In the genomic region with DNA sequence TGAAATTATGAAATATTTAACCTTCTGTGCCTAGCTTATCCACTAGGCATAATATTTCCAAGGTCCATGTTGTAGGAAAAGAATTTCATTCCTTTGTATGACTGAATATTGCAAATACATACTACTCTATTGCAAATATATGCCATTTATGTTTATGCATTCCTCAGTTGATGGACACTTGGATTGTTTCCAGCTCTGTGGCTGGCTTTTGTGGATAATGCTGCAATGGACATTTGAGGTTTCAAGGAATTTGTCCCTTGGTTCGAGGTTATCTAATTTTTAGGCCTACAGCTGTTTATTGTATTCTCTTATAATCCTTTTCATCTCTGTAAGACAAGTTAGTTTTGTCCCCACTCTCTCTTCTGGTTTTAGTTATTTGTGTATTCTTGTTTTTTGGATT, we compare ENCODE assay signal across 1 cellular context.
TF ChIP-seq lines count a peak whose summit lies in the region.

No MANE protein-coding gene starts in this region.

TF ChIP-seq in K562, 482 proteins besides CTCF, POLR2A, EP300 and RAD21 (continued from another document and continues in another):
- TF ChIP-seq IFI16 (CRISPR knock-in tag; IDR thresholded peaks at IDR 0.05), result no peak
- TF ChIP-seq HNRNPK (IDR thresholded peaks at IDR 0.05; ENCODE audit: low read depth, low read length, poor library complexity, severe bottlenecking), result no peak
- no peak for TF ChIP-seq ZNF830 (CRISPR knock-in tag; IDR thresholded peaks at IDR 0.05)
- TF ChIP-seq, protein P1, sequence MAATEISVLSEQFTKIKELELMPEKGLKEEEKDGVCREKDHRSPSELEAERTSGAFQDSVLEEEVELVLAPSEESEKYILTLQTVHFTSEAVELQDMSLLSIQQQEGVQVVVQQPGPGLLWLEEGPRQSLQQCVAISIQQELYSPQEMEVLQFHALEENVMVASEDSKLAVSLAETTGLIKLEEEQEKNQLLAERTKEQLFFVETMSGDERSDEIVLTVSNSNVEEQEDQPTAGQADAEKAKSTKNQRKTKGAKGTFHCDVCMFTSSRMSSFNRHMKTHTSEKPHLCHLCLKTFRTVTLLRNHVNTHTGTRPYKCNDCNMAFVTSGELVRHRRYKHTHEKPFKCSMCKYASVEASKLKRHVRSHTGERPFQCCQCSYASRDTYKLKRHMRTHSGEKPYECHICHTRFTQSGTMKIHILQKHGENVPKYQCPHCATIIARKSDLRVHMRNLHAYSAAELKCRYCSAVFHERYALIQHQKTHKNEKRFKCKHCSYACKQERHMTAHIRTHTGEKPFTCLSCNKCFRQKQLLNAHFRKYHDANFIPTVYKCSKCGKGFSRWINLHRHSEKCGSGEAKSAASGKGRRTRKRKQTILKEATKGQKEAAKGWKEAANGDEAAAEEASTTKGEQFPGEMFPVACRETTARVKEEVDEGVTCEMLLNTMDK (IDR thresholded peaks at IDR 0.05; ENCODE audit: borderline replicate concordance, insufficient read depth, low read depth, low read length, poor library complexity, severe bottlenecking), result no peak
- TF ChIP-seq, protein P2, sequence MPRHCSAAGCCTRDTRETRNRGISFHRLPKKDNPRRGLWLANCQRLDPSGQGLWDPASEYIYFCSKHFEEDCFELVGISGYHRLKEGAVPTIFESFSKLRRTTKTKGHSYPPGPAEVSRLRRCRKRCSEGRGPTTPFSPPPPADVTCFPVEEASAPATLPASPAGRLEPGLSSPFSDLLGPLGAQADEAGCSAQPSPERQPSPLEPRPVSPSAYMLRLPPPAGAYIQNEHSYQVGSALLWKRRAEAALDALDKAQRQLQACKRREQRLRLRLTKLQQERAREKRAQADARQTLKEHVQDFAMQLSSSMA (CRISPR knock-in tag; IDR thresholded peaks at IDR 0.05), result no peak
- peak; percentile 94 for TF ChIP-seq MTA2 (IDR thresholded peaks at IDR 0.05; ENCODE audit: low read depth)
- TF ChIP-seq, protein P3, sequence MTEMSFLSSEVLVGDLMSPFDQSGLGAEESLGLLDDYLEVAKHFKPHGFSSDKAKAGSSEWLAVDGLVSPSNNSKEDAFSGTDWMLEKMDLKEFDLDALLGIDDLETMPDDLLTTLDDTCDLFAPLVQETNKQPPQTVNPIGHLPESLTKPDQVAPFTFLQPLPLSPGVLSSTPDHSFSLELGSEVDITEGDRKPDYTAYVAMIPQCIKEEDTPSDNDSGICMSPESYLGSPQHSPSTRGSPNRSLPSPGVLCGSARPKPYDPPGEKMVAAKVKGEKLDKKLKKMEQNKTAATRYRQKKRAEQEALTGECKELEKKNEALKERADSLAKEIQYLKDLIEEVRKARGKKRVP (CRISPR knock-in tag; IDR thresholded peaks at IDR 0.05), result no peak
- TF ChIP-seq ZNF23 (CRISPR knock-in tag; IDR thresholded peaks at IDR 0.05), result no peak
- TF ChIP-seq JUND (IDR thresholded peaks at IDR 0.05; ENCODE audit: borderline replicate concordance, low read depth, low read length), result 0 out of 2 replicates have a peak, but pooled peaks have one; percentile 10
- TF ChIP-seq JUND (tag; IDR thresholded peaks at IDR 0.05; ENCODE audit: borderline replicate concordance, low read depth, low read length), result no peak; the same call in 2 of the 3 replicates
- TF ChIP-seq TCF3 (CRISPR knock-in tag; IDR thresholded peaks at IDR 0.05), result peak; percentile 84
- no peak for TF ChIP-seq ZNF707 (CRISPR knock-in tag; conservative IDR thresholded peaks at IDR 0.05)
- peak; percentile 23; the same call in 1 of the 2 replicates for TF ChIP-seq KHSRP (IDR thresholded peaks at IDR 0.05)
- TF ChIP-seq, protein P4, sequence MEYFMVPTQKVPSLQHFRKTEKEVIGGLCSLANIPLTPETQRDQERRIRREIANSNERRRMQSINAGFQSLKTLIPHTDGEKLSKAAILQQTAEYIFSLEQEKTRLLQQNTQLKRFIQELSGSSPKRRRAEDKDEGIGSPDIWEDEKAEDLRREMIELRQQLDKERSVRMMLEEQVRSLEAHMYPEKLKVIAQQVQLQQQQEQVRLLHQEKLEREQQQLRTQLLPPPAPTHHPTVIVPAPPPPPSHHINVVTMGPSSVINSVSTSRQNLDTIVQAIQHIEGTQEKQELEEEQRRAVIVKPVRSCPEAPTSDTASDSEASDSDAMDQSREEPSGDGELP (CRISPR knock-in tag; IDR thresholded peaks at IDR 0.05; ENCODE audit: borderline replicate concordance), result peak; percentile 17; the same call in 1 of the 2 replicates
- TF ChIP-seq TOE1 (IDR thresholded peaks at IDR 0.05; ENCODE audit: borderline replicate concordance), result no peak
- no peak for TF ChIP-seq TOE1 (CRISPR knock-in tag; IDR thresholded peaks at IDR 0.05; ENCODE audit: borderline replicate concordance, low read depth)
- TF ChIP-seq NFE2L1 (tag; IDR thresholded peaks at IDR 0.05; ENCODE audit: borderline replicate concordance, low read depth), result no peak
- TF ChIP-seq, protein P5, sequence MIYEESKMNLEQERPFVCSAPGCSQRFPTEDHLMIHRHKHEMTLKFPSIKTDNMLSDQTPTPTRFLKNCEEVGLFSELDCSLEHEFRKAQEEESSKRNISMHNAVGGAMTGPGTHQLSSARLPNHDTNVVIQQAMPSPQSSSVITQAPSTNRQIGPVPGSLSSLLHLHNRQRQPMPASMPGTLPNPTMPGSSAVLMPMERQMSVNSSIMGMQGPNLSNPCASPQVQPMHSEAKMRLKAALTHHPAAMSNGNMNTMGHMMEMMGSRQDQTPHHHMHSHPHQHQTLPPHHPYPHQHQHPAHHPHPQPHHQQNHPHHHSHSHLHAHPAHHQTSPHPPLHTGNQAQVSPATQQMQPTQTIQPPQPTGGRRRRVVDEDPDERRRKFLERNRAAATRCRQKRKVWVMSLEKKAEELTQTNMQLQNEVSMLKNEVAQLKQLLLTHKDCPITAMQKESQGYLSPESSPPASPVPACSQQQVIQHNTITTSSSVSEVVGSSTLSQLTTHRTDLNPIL (CRISPR knock-in tag; IDR thresholded peaks at IDR 0.05), result no peak
- peak; percentile 75 to 85; a peak in 3 of 4 replicates for TF ChIP-seq ARNT (IDR thresholded peaks at IDR 0.05)
- peak; percentile 91 for TF ChIP-seq NCOR1 (IDR thresholded peaks at IDR 0.05)
- TF ChIP-seq ZNF146 (CRISPR knock-in tag; IDR thresholded peaks at IDR 0.05; ENCODE audit: unreplicated experiment), result no peak
- TF ChIP-seq, protein P6, sequence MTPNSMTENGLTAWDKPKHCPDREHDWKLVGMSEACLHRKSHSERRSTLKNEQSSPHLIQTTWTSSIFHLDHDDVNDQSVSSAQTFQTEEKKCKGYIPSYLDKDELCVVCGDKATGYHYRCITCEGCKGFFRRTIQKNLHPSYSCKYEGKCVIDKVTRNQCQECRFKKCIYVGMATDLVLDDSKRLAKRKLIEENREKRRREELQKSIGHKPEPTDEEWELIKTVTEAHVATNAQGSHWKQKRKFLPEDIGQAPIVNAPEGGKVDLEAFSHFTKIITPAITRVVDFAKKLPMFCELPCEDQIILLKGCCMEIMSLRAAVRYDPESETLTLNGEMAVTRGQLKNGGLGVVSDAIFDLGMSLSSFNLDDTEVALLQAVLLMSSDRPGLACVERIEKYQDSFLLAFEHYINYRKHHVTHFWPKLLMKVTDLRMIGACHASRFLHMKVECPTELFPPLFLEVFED (CRISPR knock-in tag; conservative IDR thresholded peaks at IDR 0.05), result no peak
- TF ChIP-seq RFX5 (IDR thresholded peaks at IDR 0.05; ENCODE audit: low read depth, low read length), result no peak
- TF ChIP-seq ZBED1 (IDR thresholded peaks at IDR 0.05), result no peak
- TF ChIP-seq ILF3 (IDR thresholded peaks at IDR 0.05; ENCODE audit: borderline replicate concordance), result 0 out of 2 replicates have a peak, but pooled peaks have one; percentile 42
- TF ChIP-seq BRCA1 (IDR thresholded peaks at IDR 0.05), result no peak
- TF ChIP-seq BRCA1 (CRISPR knock-in tag; IDR thresholded peaks at IDR 0.05), result no peak
- TF ChIP-seq, protein P7, sequence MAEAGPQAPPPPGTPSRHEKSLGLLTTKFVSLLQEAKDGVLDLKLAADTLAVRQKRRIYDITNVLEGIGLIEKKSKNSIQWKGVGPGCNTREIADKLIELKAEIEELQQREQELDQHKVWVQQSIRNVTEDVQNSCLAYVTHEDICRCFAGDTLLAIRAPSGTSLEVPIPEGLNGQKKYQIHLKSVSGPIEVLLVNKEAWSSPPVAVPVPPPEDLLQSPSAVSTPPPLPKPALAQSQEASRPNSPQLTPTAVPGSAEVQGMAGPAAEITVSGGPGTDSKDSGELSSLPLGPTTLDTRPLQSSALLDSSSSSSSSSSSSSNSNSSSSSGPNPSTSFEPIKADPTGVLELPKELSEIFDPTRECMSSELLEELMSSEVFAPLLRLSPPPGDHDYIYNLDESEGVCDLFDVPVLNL (CRISPR knock-in tag; IDR thresholded peaks at IDR 0.05; ENCODE audit: low read depth), result no peak
- TF ChIP-seq, protein P8, sequence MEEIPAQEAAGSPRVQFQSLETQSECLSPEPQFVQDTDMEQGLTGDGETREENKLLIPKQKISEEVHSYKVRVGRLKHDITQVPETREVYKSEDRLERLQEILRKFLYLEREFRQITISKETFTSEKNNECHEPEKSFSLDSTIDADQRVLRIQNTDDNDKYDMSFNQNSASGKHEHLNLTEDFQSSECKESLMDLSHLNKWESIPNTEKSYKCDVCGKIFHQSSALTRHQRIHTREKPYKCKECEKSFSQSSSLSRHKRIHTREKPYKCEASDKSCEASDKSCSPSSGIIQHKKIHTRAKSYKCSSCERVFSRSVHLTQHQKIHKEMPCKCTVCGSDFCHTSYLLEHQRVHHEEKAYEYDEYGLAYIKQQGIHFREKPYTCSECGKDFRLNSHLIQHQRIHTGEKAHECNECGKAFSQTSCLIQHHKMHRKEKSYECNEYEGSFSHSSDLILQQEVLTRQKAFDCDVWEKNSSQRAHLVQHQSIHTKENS (CRISPR knock-in tag; IDR thresholded peaks at IDR 0.05), result no peak
- TF ChIP-seq SLC30A9 (CRISPR knock-in tag; IDR thresholded peaks at IDR 0.05), result no peak
- TF ChIP-seq SOX6 (IDR thresholded peaks at IDR 0.05), result peak; percentile 96
- TF ChIP-seq ZNF785 (CRISPR knock-in tag; IDR thresholded peaks at IDR 0.05), result no peak
- no peak for TF ChIP-seq L3MBTL2 (IDR thresholded peaks at IDR 0.05)
- no peak for TF ChIP-seq PHF21A (IDR thresholded peaks at IDR 0.05; ENCODE audit: borderline replicate concordance, low read depth)
- peak; percentile 96 for TF ChIP-seq CBFA2T3 (IDR thresholded peaks at IDR 0.05)
- TF ChIP-seq, protein P9, sequence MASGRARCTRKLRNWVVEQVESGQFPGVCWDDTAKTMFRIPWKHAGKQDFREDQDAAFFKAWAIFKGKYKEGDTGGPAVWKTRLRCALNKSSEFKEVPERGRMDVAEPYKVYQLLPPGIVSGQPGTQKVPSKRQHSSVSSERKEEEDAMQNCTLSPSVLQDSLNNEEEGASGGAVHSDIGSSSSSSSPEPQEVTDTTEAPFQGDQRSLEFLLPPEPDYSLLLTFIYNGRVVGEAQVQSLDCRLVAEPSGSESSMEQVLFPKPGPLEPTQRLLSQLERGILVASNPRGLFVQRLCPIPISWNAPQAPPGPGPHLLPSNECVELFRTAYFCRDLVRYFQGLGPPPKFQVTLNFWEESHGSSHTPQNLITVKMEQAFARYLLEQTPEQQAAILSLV (tag; IDR thresholded peaks at IDR 0.05), result no peak
- TF ChIP-seq, protein P10, sequence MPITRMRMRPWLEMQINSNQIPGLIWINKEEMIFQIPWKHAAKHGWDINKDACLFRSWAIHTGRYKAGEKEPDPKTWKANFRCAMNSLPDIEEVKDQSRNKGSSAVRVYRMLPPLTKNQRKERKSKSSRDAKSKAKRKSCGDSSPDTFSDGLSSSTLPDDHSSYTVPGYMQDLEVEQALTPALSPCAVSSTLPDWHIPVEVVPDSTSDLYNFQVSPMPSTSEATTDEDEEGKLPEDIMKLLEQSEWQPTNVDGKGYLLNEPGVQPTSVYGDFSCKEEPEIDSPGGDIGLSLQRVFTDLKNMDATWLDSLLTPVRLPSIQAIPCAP (CRISPR knock-in tag; IDR thresholded peaks at IDR 0.05; ENCODE audit: borderline replicate concordance), result no peak
- no peak for TF ChIP-seq SMARCA5 (IDR thresholded peaks at IDR 0.05)
- no peak for TF ChIP-seq CBFB (CRISPR knock-in tag; IDR thresholded peaks at IDR 0.05)
- TF ChIP-seq FOXA3 (CRISPR knock-in tag; conservative IDR thresholded peaks at IDR 0.05 in 1 of 2, IDR thresholded peaks at IDR 0.05 in 1 of 2), result no peak
- no peak for TF ChIP-seq ARHGAP35 (IDR thresholded peaks at IDR 0.05; ENCODE audit: partially characterized antibody)
- no peak for TF ChIP-seq HNRNPLL (IDR thresholded peaks at IDR 0.05; ENCODE audit: low read depth, low read length, poor library complexity, severe bottlenecking)
- peak; percentile 47 to 83 for TF ChIP-seq NCOA2 (IDR thresholded peaks at IDR 0.05; ENCODE audit: partially characterized antibody in 2 of 2)
- TF ChIP-seq, protein P11, sequence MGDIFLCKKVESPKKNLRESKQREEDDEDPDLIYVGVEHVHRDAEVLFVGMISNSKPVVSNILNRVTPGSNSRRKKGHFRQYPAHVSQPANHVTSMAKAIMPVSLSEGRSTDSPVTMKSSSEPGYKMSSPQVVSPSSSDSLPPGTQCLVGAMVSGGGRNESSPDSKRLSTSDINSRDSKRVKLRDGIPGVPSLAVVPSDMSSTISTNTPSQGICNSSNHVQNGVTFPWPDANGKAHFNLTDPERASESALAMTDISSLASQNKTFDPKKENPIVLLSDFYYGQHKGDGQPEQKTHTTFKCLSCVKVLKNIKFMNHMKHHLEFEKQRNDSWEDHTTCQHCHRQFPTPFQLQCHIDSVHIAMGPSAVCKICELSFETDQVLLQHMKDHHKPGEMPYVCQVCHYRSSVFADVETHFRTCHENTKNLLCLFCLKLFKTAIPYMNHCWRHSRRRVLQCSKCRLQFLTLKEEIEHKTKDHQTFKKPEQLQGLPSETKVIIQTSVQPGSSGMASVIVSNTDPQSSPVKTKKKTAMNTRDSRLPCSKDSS (IDR thresholded peaks at IDR 0.05; ENCODE audit: low read depth, partially characterized antibody), result no peak
- no peak for TF ChIP-seq PCBP2 (IDR thresholded peaks at IDR 0.05; ENCODE audit: low read depth, low read length, poor library complexity, severe bottlenecking)
